ENCODE assay signal across 1 cellular context in the genomic region with DNA sequence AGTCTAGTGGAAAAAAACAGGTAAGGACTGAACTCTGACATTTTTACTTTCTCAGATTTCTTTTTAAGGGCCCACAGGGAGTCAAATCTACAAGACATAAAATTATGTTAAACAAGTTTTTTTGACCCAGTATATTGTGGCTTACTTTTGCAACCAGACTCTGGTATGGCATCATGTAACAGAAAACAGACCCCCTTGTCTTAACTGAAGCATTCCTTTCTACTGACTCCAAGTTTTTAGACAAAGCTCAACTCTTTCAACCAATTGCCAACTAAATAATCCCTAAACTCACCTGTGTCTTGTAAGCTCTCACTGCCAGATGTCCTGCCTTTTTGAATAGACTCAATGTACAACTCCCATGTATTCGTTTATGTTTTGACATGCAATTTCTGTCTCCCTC.
TF ChIP-seq lines count a peak whose summit lies in the region.

No MANE protein-coding gene starts in this region.

TF ChIP-seq in SK-N-SH, 30 proteins besides CTCF, POLR2A, EP300 and RAD21 (continued from another document):
- TF ChIP-seq, protein P1, sequence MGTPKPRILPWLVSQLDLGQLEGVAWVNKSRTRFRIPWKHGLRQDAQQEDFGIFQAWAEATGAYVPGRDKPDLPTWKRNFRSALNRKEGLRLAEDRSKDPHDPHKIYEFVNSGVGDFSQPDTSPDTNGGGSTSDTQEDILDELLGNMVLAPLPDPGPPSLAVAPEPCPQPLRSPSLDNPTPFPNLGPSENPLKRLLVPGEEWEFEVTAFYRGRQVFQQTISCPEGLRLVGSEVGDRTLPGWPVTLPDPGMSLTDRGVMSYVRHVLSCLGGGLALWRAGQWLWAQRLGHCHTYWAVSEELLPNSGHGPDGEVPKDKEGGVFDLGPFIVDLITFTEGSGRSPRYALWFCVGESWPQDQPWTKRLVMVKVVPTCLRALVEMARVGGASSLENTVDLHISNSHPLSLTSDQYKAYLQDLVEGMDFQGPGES (IDR thresholded peaks at IDR 0.05; ENCODE audit: low read depth, low read length) = no peak
- TF ChIP-seq FOXM1 (IDR thresholded peaks at IDR 0.05; ENCODE audit: low read depth) (no peak), TEAD4 (IDR thresholded peaks at IDR 0.05; ENCODE audit: borderline replicate concordance, insufficient read depth) (no peak), FOSL2 (IDR thresholded peaks at IDR 0.05; ENCODE audit: borderline replicate concordance, low read depth) (peak; percentile 20; the same call in 1 of the 2 replicates), ELF1 (IDR thresholded peaks at IDR 0.05) (no peak), MXI1 (IDR thresholded peaks at IDR 0.05; ENCODE audit: low read depth, low read length) (no peak), RFX5 (IDR thresholded peaks at IDR 0.05; ENCODE audit: low read length) (no peak), RCOR1 (IDR thresholded peaks at IDR 0.05; ENCODE audit: low read length) (no peak), SIN3A (IDR thresholded peaks at IDR 0.05; ENCODE audit: borderline replicate concordance, low read depth, low read length) (no peak), POLR2AphosphoS5 (IDR thresholded peaks at IDR 0.05; ENCODE audit: low read depth, low read length) (no peak), EZH2phosphoT487 (IDR thresholded peaks at IDR 0.05; ENCODE audit: borderline replicate concordance, low read depth) (no peak), TAF1 (IDR thresholded peaks at IDR 0.05; ENCODE audit: borderline replicate concordance, low read depth, low read length) (no peak)
- TF ChIP-seq, protein P2, sequence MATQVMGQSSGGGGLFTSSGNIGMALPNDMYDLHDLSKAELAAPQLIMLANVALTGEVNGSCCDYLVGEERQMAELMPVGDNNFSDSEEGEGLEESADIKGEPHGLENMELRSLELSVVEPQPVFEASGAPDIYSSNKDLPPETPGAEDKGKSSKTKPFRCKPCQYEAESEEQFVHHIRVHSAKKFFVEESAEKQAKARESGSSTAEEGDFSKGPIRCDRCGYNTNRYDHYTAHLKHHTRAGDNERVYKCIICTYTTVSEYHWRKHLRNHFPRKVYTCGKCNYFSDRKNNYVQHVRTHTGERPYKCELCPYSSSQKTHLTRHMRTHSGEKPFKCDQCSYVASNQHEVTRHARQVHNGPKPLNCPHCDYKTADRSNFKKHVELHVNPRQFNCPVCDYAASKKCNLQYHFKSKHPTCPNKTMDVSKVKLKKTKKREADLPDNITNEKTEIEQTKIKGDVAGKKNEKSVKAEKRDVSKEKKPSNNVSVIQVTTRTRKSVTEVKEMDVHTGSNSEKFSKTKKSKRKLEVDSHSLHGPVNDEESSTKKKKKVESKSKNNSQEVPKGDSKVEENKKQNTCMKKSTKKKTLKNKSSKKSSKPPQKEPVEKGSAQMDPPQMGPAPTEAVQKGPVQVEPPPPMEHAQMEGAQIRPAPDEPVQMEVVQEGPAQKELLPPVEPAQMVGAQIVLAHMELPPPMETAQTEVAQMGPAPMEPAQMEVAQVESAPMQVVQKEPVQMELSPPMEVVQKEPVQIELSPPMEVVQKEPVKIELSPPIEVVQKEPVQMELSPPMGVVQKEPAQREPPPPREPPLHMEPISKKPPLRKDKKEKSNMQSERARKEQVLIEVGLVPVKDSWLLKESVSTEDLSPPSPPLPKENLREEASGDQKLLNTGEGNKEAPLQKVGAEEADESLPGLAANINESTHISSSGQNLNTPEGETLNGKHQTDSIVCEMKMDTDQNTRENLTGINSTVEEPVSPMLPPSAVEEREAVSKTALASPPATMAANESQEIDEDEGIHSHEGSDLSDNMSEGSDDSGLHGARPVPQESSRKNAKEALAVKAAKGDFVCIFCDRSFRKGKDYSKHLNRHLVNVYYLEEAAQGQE (IDR thresholded peaks at IDR 0.05; ENCODE audit: low read depth, low read length) = no peak
- TF ChIP-seq, protein P3, sequence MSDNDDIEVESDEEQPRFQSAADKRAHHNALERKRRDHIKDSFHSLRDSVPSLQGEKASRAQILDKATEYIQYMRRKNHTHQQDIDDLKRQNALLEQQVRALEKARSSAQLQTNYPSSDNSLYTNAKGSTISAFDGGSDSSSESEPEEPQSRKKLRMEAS (IDR thresholded peaks at IDR 0.05; ENCODE audit: low read depth) = no peak
- TF ChIP-seq, protein P4, sequence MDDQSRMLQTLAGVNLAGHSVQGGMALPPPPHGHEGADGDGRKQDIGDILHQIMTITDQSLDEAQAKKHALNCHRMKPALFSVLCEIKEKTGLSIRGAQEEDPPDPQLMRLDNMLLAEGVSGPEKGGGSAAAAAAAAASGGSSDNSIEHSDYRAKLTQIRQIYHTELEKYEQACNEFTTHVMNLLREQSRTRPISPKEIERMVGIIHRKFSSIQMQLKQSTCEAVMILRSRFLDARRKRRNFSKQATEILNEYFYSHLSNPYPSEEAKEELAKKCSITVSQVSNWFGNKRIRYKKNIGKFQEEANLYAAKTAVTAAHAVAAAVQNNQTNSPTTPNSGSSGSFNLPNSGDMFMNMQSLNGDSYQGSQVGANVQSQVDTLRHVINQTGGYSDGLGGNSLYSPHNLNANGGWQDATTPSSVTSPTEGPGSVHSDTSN (IDR thresholded peaks at IDR 0.05) = peak; percentile 70
